In the genomic region with DNA sequence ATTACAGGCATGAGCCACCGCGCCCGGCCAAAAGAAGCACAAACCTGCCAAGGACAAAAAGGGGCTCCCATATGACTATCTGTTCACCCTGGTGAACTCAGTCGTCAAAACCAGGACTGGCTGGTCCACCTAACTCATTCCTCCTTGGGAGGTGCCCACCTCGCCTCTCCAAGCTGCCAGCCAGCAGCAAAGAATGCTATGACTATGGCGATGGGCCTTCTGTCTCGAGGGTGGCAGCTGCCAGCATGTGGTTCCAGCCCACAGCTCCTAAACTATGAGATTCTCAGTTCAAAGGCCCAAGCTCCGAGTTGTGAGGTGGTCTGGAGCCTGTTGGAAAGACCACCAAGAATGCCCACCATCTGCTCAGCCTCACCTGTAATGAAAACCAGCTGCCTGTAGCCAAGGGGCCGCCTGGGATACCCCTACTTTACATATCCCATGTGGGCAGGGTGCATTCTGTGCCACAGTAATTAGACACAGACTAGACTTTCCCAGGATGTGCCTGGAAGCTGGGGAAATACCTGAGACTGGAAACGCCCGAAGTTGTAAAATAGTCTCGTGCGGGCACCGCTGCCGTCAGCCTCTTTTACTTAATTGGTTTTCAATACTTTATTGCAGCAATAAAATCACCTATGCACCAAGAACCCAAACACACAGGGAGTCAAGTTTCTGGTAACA, we compare ENCODE assay signal across 23 cellular contexts.
DNase-seq lines count a peak whose midpoint lies in the region; ATAC-seq and TF ChIP-seq lines count a peak whose summit lies in the region.
"Had no signal": no experiment of that assay in that cellular context is flagged by ENCODE, and none has a peak within 500 bp of the region (broad histone marks: within the 10 kb centered on the region; RNA-seq: fewer than 3 reads in every experiment).

No MANE protein-coding gene starts in this region.

- H3K4me3 ChIP-seq in left ventricle myocardium inferior (no peak overlapping the region), transverse colon (no peak overlapping the region), spleen (no peak overlapping the region)
- H3K4me3 ChIP-seq: tibial nerve had no signal

- ATAC-seq in GM21825 (IDR thresholded peaks at IDR 0.05; ENCODE audit: unreplicated experiment) (no peak), HG02981 (IDR thresholded peaks at IDR 0.05; ENCODE audit: unreplicated experiment) (no peak)

- peaks cover 10% of the 10 kb centered on the region for H3K4me1 Mint-ChIP-seq in activated naive CD4-positive, alpha-beta T cell treated with anti-CD3 and anti-CD28 coated beads, Interleukin-2, amount 10 ng/mL, durations not matched to agents 7 days and 5 days
- peaks cover 42% of the 10 kb centered on the region for H3K4me1 Mint-ChIP-seq in neural crest cell
- H3K4me1 Mint-ChIP-seq: activated naive CD8-positive, alpha-beta T cell treated with anti-CD3 and anti-CD28 coated beads for 36 hours; B cell had no signal

- DNase-seq in activated naive CD4-positive, alpha-beta T cell treated with anti-CD3 and anti-CD28 coated beads, Interleukin-2, amount 50 U/mL, for 16 hours = peak; percentile 0
- no peak for DNase-seq in activated naive CD4-positive, alpha-beta T cell treated with anti-CD3 and anti-CD28 coated beads, Interleukin-2, amount 10 ng/mL, durations not matched to agents 7 days and 5 days
- DNase-seq in left ventricle myocardium inferior (no peak), neural crest cell (ENCODE audit: low read depth, low spot score) (no peak), transverse colon (peak; percentile 69), spleen (no peak)
- DNase-seq: activated naive CD8-positive, alpha-beta T cell treated with anti-CD3 and anti-CD28 coated beads for 36 hours; COR-L47; effector CD8-positive, alpha-beta T cell; GOT3; kidney glomerular epithelial cell; mesendoderm; NCI-H1092 treated with DMSO at 0.1 percent for 48 hours; NCI-H2029; SK-N-SH; stimulated activated CD4-positive, alpha-beta T cell treated with anti-CD3 and anti-CD28 coated beads, Interleukin-4, amount 100 ng/mL, for 24 hours; stimulated activated naive CD4-positive, alpha-beta T cell treated with Interleukin-2 at 50 U/mL for 16 hours; T-helper 2 cell had no signal

- CTCF ChIA-PET in activated naive CD4-positive, alpha-beta T cell treated with anti-CD3 and anti-CD28 coated beads, Interleukin-2, amount 10 ng/mL, durations not matched to agents 7 days and 5 days (lab: Charles Lee) = no interaction called here

- H3K27me3 Mint-ChIP-seq in activated naive CD4-positive, alpha-beta T cell treated with anti-CD3 and anti-CD28 coated beads, Interleukin-2, amount 10 ng/mL, durations not matched to agents 7 days and 5 days = peaks cover 48% of the 10 kb centered on the region
- H3K27me3 Mint-ChIP-seq in neural crest cell (ENCODE audit: low read depth) = no peaks in the 10 kb centered on the region

- no peak for TF ChIP-seq POLR2A in transverse colon (IDR thresholded peaks at IDR 0.05)
- TF ChIP-seq POLR2A in spleen (IDR thresholded peaks at IDR 0.05) = no peak

- H3K36me3 Mint-ChIP-seq in activated naive CD4-positive, alpha-beta T cell treated with anti-CD3 and anti-CD28 coated beads, Interleukin-2, amount 10 ng/mL, durations not matched to agents 7 days and 5 days = no peaks in the 10 kb centered on the region
- peaks cover 8% of the 10 kb centered on the region for H3K36me3 Mint-ChIP-seq in neural crest cell (ENCODE audit: low read depth)
- H3K36me3 Mint-ChIP-seq: activated naive CD8-positive, alpha-beta T cell treated with anti-CD3 and anti-CD28 coated beads for 36 hours had no signal

- H3K9me3 Mint-ChIP-seq in activated naive CD4-positive, alpha-beta T cell treated with anti-CD3 and anti-CD28 coated beads, Interleukin-2, amount 10 ng/mL, durations not matched to agents 7 days and 5 days = no peaks in the 10 kb centered on the region
- no peaks in the 10 kb centered on the region for H3K9me3 Mint-ChIP-seq in neural crest cell
- H3K9me3 Mint-ChIP-seq: activated naive CD8-positive, alpha-beta T cell treated with anti-CD3 and anti-CD28 coated beads for 36 hours had no signal

- H3K9me3 ChIP-seq in left ventricle myocardium inferior (replicated peaks) (no peaks in the 10 kb centered on the region), transverse colon (no peaks in the 10 kb centered on the region), spleen (no peaks in the 10 kb centered on the region)
- H3K9me3 ChIP-seq: SK-N-SH, tibial nerve had no signal

- in situ Hi-C loops in transverse colon (cut with MboI; ENCODE audit: low pct_ligation_motif_present in 1 of 4, low pct_unique_long_range_greater_than_20kb in 1 of 4, low sequenced_read_pairs in 3 of 4) = no loop called here

- TF ChIP-seq EP300 in transverse colon (IDR thresholded peaks at IDR 0.05; ENCODE audit: low read depth) = no peak

- H3K36me3 ChIP-seq in left ventricle myocardium inferior = no peaks in the 10 kb centered on the region
- H3K36me3 ChIP-seq in transverse colon = peaks cover 0 to 3% (median 0%) of the 10 kb centered on the region in 4 donors
- H3K36me3 ChIP-seq in spleen = peaks cover 0 to 43% (median 0%) of the 10 kb centered on the region in 6 donors
- H3K36me3 ChIP-seq: tibial nerve had no signal

- peak overlapping the region; percentile 84 for H3K27ac ChIP-seq in left ventricle myocardium inferior (replicated peaks)
- H3K27ac ChIP-seq in transverse colon = peak overlapping the region; percentile 16 to 61 (median 53)
- H3K27ac ChIP-seq in spleen = no peak overlapping the region
- H3K27ac ChIP-seq: VCaP had no signal

- H3K27me3 ChIP-seq in left ventricle myocardium inferior (ENCODE audit: low read depth) = no peaks in the 10 kb centered on the region
- H3K27me3 ChIP-seq in transverse colon = no peaks in the 10 kb centered on the region
- peaks cover 0 to 14% (median 0%) of the 10 kb centered on the region in 7 donors for H3K27me3 ChIP-seq in spleen (replicated peaks in 1 of 7)
- H3K27me3 ChIP-seq: tibial nerve had no signal

- H3K4me1 ChIP-seq in left ventricle myocardium inferior (peaks cover 91% of the 10 kb centered on the region), transverse colon (peaks cover 13 to 90% (median 59%) of the 10 kb centered on the region in 4 donors), spleen (peaks cover 12 to 57% (median 39%) of the 10 kb centered on the region in 6 donors)

- no peak overlapping the region for H3K4me3 Mint-ChIP-seq in activated naive CD4-positive, alpha-beta T cell treated with anti-CD3 and anti-CD28 coated beads, Interleukin-2, amount 10 ng/mL, durations not matched to agents 7 days and 5 days
- H3K4me3 Mint-ChIP-seq in neural crest cell = no peak overlapping the region
- H3K4me3 Mint-ChIP-seq: activated naive CD8-positive, alpha-beta T cell treated with anti-CD3 and anti-CD28 coated beads for 36 hours; B cell had no signal

- H3K27ac Mint-ChIP-seq in activated naive CD4-positive, alpha-beta T cell treated with anti-CD3 and anti-CD28 coated beads, Interleukin-2, amount 10 ng/mL, durations not matched to agents 7 days and 5 days = no peak overlapping the region
- H3K27ac Mint-ChIP-seq in neural crest cell (ENCODE audit: unreplicated experiment) = peak overlapping the region; percentile 84
- H3K27ac Mint-ChIP-seq: activated naive CD8-positive, alpha-beta T cell treated with anti-CD3 and anti-CD28 coated beads for 36 hours; B cell had no signal

- TF ChIP-seq CTCF in left ventricle myocardium inferior (IDR thresholded peaks at IDR 0.05; ENCODE audit: borderline replicate concordance) = no peak
- no peak for TF ChIP-seq CTCF in neural crest cell (conservative IDR thresholded peaks at IDR 0.05)
- no peak for TF ChIP-seq CTCF in transverse colon (IDR thresholded peaks at IDR 0.05)
- no peak for TF ChIP-seq CTCF in spleen (IDR thresholded peaks at IDR 0.05 in 8 of 11, conservative IDR thresholded peaks at IDR 0.05 in 3 of 11)

- WGBS in transverse colon (ENCODE audit: low coverage in 1 of 2), 2 donors = 64 to 70% methylated on average over 4 to 15 of the region's 15 CpGs
- WGBS in spleen, 5 donors = 83 to 95% (median 92%) methylated on average over 12 to 15 of the region's 15 CpGs

- intact Hi-C loops in left ventricle myocardium inferior (cut with micrococcal nuclease) = no loop called here
- intact Hi-C loops in transverse colon (cut with DNase I; ENCODE audit: low total_unique reads) = no loop called here
- intact Hi-C loops in spleen (cut with DNase I; ENCODE audit: low total_unique reads) = no loop called here

Comparison
In these comparisons a context has a peak if more than half of its experiments do, and no peak if none do; other contexts are left out.
1. DNase-seq: peak in activated naive CD4-positive, alpha-beta T cell treated with anti-CD3 and anti-CD28 coated beads, Interleukin-2, amount 50 U/mL, for 16 hours (single experiment) and transverse colon (single experiment); none in activated naive CD4-positive, alpha-beta T cell treated with anti-CD3 and anti-CD28 coated beads, Interleukin-2, amount 10 ng/mL, durations not matched to agents 7 days and 5 days (single experiment), left ventricle myocardium inferior (single experiment), neural crest cell (single experiment) and spleen (single experiment).
2. H3K27ac ChIP-seq: peak in left ventricle myocardium inferior (single experiment) and transverse colon (4 of 4); none in spleen (0 of 8).